ENCODE assay signal across 12 cellular contexts in genomic region chr14:89578048-89578619, GRCh38.
DNase-seq lines count a peak whose midpoint lies in the region; ATAC-seq and TF ChIP-seq lines count a peak whose summit lies in the region.
"Had no signal": no experiment of that assay in that cellular context is flagged by ENCODE, and none has a peak within 500 bp of the region (broad histone marks: within the 10 kb centered on the region; RNA-seq: fewer than 3 reads in every experiment).

No MANE protein-coding gene starts in this region.

- DNase-seq in AG10803 (ENCODE audit: low read depth) (peak; percentile 66), GM23338 (ENCODE audit: low spot score) (no peak), fibroblast of lung (ENCODE audit: low read depth in 2 of 2) (peak; percentile 48 to 61), myocyte (ENCODE audit: low read depth) (peak; percentile 20), mesenteric fat pad (ENCODE audit: low spot score) (no peak), GM13977 (ENCODE audit: low spot score) (no peak)
- DNase-seq: activated CD4-positive, alpha-beta memory T cell treated with anti-CD3 and anti-CD28 coated beads for 36 hours; effector CD8-positive, alpha-beta T cell had no signal

- peaks cover 46% of the 10 kb centered on the region for H3K4me1 ChIP-seq in GM23338 (ENCODE audit: insufficient read depth)
- H3K4me1 ChIP-seq in fibroblast of lung (ENCODE audit: control insufficient read depth, extremely low read depth, insufficient read depth, low read length) = no peaks in the 10 kb centered on the region

- H3K27me3 ChIP-seq in GM23338 (ENCODE audit: insufficient read depth) (no peaks in the 10 kb centered on the region), fibroblast of lung (ENCODE audit: control insufficient read depth, insufficient read depth, low read length) (no peaks in the 10 kb centered on the region)
- H3K27me3 ChIP-seq: hepatocyte had no signal

- in situ Hi-C loops in GM13977 (cut with MboI; ENCODE audit: low pct_unique_long_range_greater_than_20kb, low sequenced_read_pairs, unreplicated experiment) = no loop called here

- H3K36me3 ChIP-seq in GM23338 (ENCODE audit: insufficient read depth) (peaks cover 8% of the 10 kb centered on the region), fibroblast of lung (ENCODE audit: control insufficient read depth, insufficient read depth, low read length) (no peaks in the 10 kb centered on the region)

- no peak overlapping the region for H2AFZ ChIP-seq in GM23338
- H2AFZ ChIP-seq in fibroblast of lung (ENCODE audit: low read length) = no peak overlapping the region
- H2AFZ ChIP-seq: hepatocyte had no signal

- H4K20me1 ChIP-seq in GM23338 (replicated peaks; ENCODE audit: insufficient read depth) = peaks cover 9% of the 10 kb centered on the region
- no peaks in the 10 kb centered on the region for H4K20me1 ChIP-seq in fibroblast of lung (ENCODE audit: control insufficient read depth, extremely low read depth, insufficient read depth, low read length)

- ATAC-seq in GM23338 (no peak), GM21717 (IDR thresholded peaks at IDR 0.05; ENCODE audit: unreplicated experiment) (no peak), HG03565 (IDR thresholded peaks at IDR 0.05; ENCODE audit: unreplicated experiment) (no peak)
- ATAC-seq: K562 had no signal

- H3K4me3 Mint-ChIP-seq in GM23338 = no peak overlapping the region
- H3K4me3 Mint-ChIP-seq: activated CD4-positive, alpha-beta memory T cell treated with anti-CD3 and anti-CD28 coated beads for 36 hours had no signal

- H3K79me2 ChIP-seq in GM23338 (replicated peaks; ENCODE audit: insufficient read depth) (peaks cover 93% of the 10 kb centered on the region), fibroblast of lung (ENCODE audit: control insufficient read depth, insufficient read depth, low read length) (no peaks in the 10 kb centered on the region)

- no peak overlapping the region for H3K4me3 ChIP-seq in AG10803 (ENCODE audit: low read length)
- H3K4me3 ChIP-seq in GM23338 = no peak overlapping the region
- H3K4me3 ChIP-seq in fibroblast of lung (replicated peaks in 1 of 4; ENCODE audit: control extremely low read depth in 1 of 4, insufficient read depth in 1 of 4, low read depth in 3 of 4, low read length in 4 of 4) = no peak overlapping the region
- H3K4me3 ChIP-seq: hepatocyte, K562 had no signal

- H3K27ac ChIP-seq in GM23338 (ENCODE audit: low read depth) (peak overlapping the region; percentile 85), fibroblast of lung (ENCODE audit: insufficient read depth, low read length) (no peak overlapping the region)
- H3K27ac ChIP-seq: hepatocyte had no signal

- H3K9me2 ChIP-seq in GM23338 (ENCODE audit: insufficient read depth) = no peaks in the 10 kb centered on the region

- H3K4me1 Mint-ChIP-seq in GM23338 = peaks cover 45% of the 10 kb centered on the region

- no peak for TF ChIP-seq CTCF in AG10803 (conservative IDR thresholded peaks at IDR 0.05; ENCODE audit: low read length)
- no peak for TF ChIP-seq CTCF in GM23338 (conservative IDR thresholded peaks at IDR 0.05; ENCODE audit: low read depth in 2 of 2)
- TF ChIP-seq CTCF in fibroblast of lung (conservative IDR thresholded peaks at IDR 0.05 in 1 of 2, IDR thresholded peaks at IDR 0.05 in 1 of 2; ENCODE audit: low read depth in 1 of 2, low read length in 2 of 2) = no peak
- no peak for TF ChIP-seq CTCF in GM13977 (IDR thresholded peaks at IDR 0.05; ENCODE audit: extremely low read depth, insufficient read depth, missing control alignments)

- H3K9ac ChIP-seq in fibroblast of lung (ENCODE audit: insufficient read depth, low read length) = no peak overlapping the region

- peaks cover 4% of the 10 kb centered on the region for H3K27me3 Mint-ChIP-seq in GM23338 (ENCODE audit: insufficient read depth, low read depth, poor library complexity)
- H3K27me3 Mint-ChIP-seq: activated CD4-positive, alpha-beta memory T cell treated with anti-CD3 and anti-CD28 coated beads for 36 hours had no signal

- H3K9me3 Mint-ChIP-seq in GM23338 = no peaks in the 10 kb centered on the region
- H3K9me3 Mint-ChIP-seq: activated CD4-positive, alpha-beta memory T cell treated with anti-CD3 and anti-CD28 coated beads for 36 hours had no signal

- H3K27ac Mint-ChIP-seq in GM23338 = no peak overlapping the region; the same call in 1 of the 2 replicates
- H3K27ac Mint-ChIP-seq: activated CD4-positive, alpha-beta memory T cell treated with anti-CD3 and anti-CD28 coated beads for 36 hours had no signal

- H3K9me3 ChIP-seq in fibroblast of lung (ENCODE audit: control insufficient read depth, insufficient read depth, low read depth, low read length) = no peaks in the 10 kb centered on the region

- H3F3A ChIP-seq in GM23338 (replicated peaks; ENCODE audit: low read depth) = peaks cover 16% of the 10 kb centered on the region; the same call in 1 of the 2 replicates

- peak overlapping the region; percentile 67 for H3K4me2 ChIP-seq in GM23338
- H3K4me2 ChIP-seq in fibroblast of lung (ENCODE audit: extremely low read depth, insufficient read depth, low read length) = no peak overlapping the region
- H3K4me2 ChIP-seq: hepatocyte had no signal

- H3K36me3 Mint-ChIP-seq in GM23338 (ENCODE audit: low read depth) = peaks cover 35% of the 10 kb centered on the region

TF ChIP-seq in GM23338, 12 proteins besides CTCF, POLR2A, EP300 and RAD21 (continues in another document):
- TF ChIP-seq POLR2AphosphoS5 (IDR thresholded peaks at IDR 0.05; ENCODE audit: low read depth) = no peak
- no peak for TF ChIP-seq EZH2phosphoT487 (IDR thresholded peaks at IDR 0.05; ENCODE audit: unreplicated experiment)
- no peak for TF ChIP-seq CREB1 (CRISPR knock-in tag; IDR thresholded peaks at IDR 0.05; ENCODE audit: low read depth)
- no peak for TF ChIP-seq ETS1 (IDR thresholded peaks at IDR 0.05)
- no peak for TF ChIP-seq NANOG (IDR thresholded peaks at IDR 0.05; ENCODE audit: borderline replicate concordance)
- TF ChIP-seq EZH2 (IDR thresholded peaks at IDR 0.05; ENCODE audit: low read depth, unreplicated experiment) = no peak
- no peak for TF ChIP-seq JUNB (IDR thresholded peaks at IDR 0.05; ENCODE audit: unreplicated experiment)

Comparison
In these comparisons a context has a peak if more than half of its experiments do, and no peak if none do; other contexts are left out.
1. DNase-seq: peak in AG10803 (single experiment), fibroblast of lung (2 of 2) and myocyte (single experiment); none in GM23338 (single experiment), mesenteric fat pad (single experiment) and GM13977 (single experiment).